ENCODE assay signal across 1 cellular context in genomic region chr15:38651328-38652038, GRCh38.
A peak's percentile ranks its signal among the peaks of the same experiment; 100 is the strongest.
TF ChIP-seq lines count a peak whose summit lies in the region.

No MANE protein-coding gene starts in this region.

TF ChIP-seq in GM12878, 131 proteins besides CTCF, POLR2A, EP300 and RAD21 (continued from another document):
- peak; percentile 47 for TF ChIP-seq SKIL (IDR thresholded peaks at IDR 0.05; ENCODE audit: low read depth, poor library complexity, severe bottlenecking)
- 0 out of 2 replicates have a peak, but pooled peaks have one; percentile 3 for TF ChIP-seq CREM (IDR thresholded peaks at IDR 0.05; ENCODE audit: low read depth)
- TF ChIP-seq ZNF687 (IDR thresholded peaks at IDR 0.05), result peak; percentile 45; the same call in 1 of the 2 replicates
- peak; percentile 60 for TF ChIP-seq MLLT1 (IDR thresholded peaks at IDR 0.05)
- no peak for TF ChIP-seq TCF3 (IDR thresholded peaks at IDR 0.05; ENCODE audit: borderline replicate concordance, insufficient read depth, low read depth, low read length)
- no peak for TF ChIP-seq ZBED1 (IDR thresholded peaks at IDR 0.05; ENCODE audit: borderline replicate concordance)
- TF ChIP-seq CREB1 (IDR thresholded peaks at IDR 0.05; ENCODE audit: low read depth), result no peak
- no peak for TF ChIP-seq PAX5 (IDR thresholded peaks at IDR 0.05; ENCODE audit: borderline replicate concordance, low read depth, low read length)
